ENCODE assay signal across 1 cellular context in genomic region chr19:18833141-18833476, GRCh38.
TF ChIP-seq lines count a peak whose summit lies in the region.

No MANE protein-coding gene starts in this region.

TF ChIP-seq in IMR-90, 13 proteins besides CTCF, POLR2A, EP300 and RAD21 (continued from another document):
- TF ChIP-seq RFX5 (IDR thresholded peaks at IDR 0.05; ENCODE audit: low read depth, low read length), result no peak
